Comparison of ENCODE assay signal across 19 cellular contexts in genomic region chr7:50358306-50358705, GRCh38. TPM values are rescaled to one million over a fixed set of nuclear protein-coding genes. Genes with fewer than 3 reads are reported as not detected.
DNase-seq lines count a peak whose midpoint lies in the region; ATAC-seq and TF ChIP-seq lines count a peak whose summit lies in the region.
"Had no signal": no experiment of that assay in that cellular context is flagged by ENCODE, and none has a peak within 500 bp of the region (broad histone marks: within the 10 kb centered on the region; RNA-seq: fewer than 3 reads in every experiment).

No MANE protein-coding gene starts in this region.

- intact Hi-C loops in adrenal gland (cut with DNase I), result no loop called here

- TF ChIP-seq CTCF in adrenal gland (IDR thresholded peaks at IDR 0.05) (no peak), GM10248 (IDR thresholded peaks at IDR 0.05; ENCODE audit: control extremely low read depth, extremely low read depth, low read depth, missing control alignments) (no peak)

- H3K18ac ChIP-seq in mesenchymal stem cell (ENCODE audit: low read depth in 1 of 2, low read length in 2 of 2), result no peak overlapping the region

- H3K36me3 ChIP-seq in mesenchymal stem cell (ENCODE audit: control insufficient read depth in 1 of 2, insufficient read depth in 2 of 2, low read depth in 1 of 2, low read length in 2 of 2), result no peaks in the 10 kb centered on the region
- H3K36me3 ChIP-seq in adrenal gland (replicated peaks in 1 of 2), result no peaks in the 10 kb centered on the region
- H3K36me3 ChIP-seq: vagina had no signal

- H3K9me3 ChIP-seq in mesenchymal stem cell (ENCODE audit: control insufficient read depth, low read length) (no peaks in the 10 kb centered on the region), adrenal gland (replicated peaks in 1 of 3) (no peaks in the 10 kb centered on the region)
- H3K9me3 ChIP-seq: vagina had no signal

- H4K91ac ChIP-seq in mesenchymal stem cell (ENCODE audit: low read length), result no peak overlapping the region

- peaks cover 95% of the 10 kb centered on the region for H3K36me3 Mint-ChIP-seq in activated CD8-positive, alpha-beta T cell treated with anti-CD3 and anti-CD28 coated beads, Interleukin-2, amount 10 ng/mL, durations not matched to agents 7 days and 5 days (ENCODE audit: low read depth)
- H3K36me3 Mint-ChIP-seq in effector memory CD8-positive, alpha-beta T cell (ENCODE audit: insufficient read depth), result peaks cover 93% of the 10 kb centered on the region

- peaks cover 11 to 38% of the 10 kb centered on the region in 2 experiments for H3K27me3 ChIP-seq in mesenchymal stem cell (ENCODE audit: control insufficient read depth in 1 of 2, insufficient read depth in 1 of 2, low read length in 2 of 2)
- no peaks in the 10 kb centered on the region for H3K27me3 ChIP-seq in adrenal gland
- H3K27me3 ChIP-seq: vagina had no signal

- H2BK15ac ChIP-seq in mesenchymal stem cell (ENCODE audit: low read depth, poor library complexity, severe bottlenecking), result no peak overlapping the region

- WGBS in mesenchymal stem cell, result 82% methylated on average over 9 of the region's 9 CpGs
- 54 to 79% (median 61%) methylated on average over 9 of the region's 9 CpGs for WGBS in adrenal gland, 4 donors

- H3K4me3 ChIP-seq in mesenchymal stem cell (ENCODE audit: insufficient read depth in 1 of 2, low read depth in 1 of 2, low read length in 2 of 2) (no peak overlapping the region), adrenal gland (no peak overlapping the region)
- H3K4me3 ChIP-seq: GM23248, vagina had no signal

- CTCF ChIA-PET in activated CD8-positive, alpha-beta T cell treated with anti-CD3 and anti-CD28 coated beads, Interleukin-2, amount 10 ng/mL, durations not matched to agents 7 days and 5 days (lab: Charles Lee), result interaction anchor here (0.7 to 18.3 kb wide), 6 partner anchors 10 to 216 kb away, joined by 3 to 322 read pairs (median 34); no protein-coding TSS in a partner anchor
- CTCF ChIA-PET in GM10248 (lab: Yijun Ruan, JAX), result interaction anchor here (1.0 to 4.4 kb wide), 3 partner anchors 9 to 11 kb away, joined by 3 to 23 read pairs (median 3); no protein-coding TSS in a partner anchor

- H3K14ac ChIP-seq in mesenchymal stem cell (ENCODE audit: low read length in 2 of 2), result no peak overlapping the region

- no peaks in the 10 kb centered on the region for H3K27me3 Mint-ChIP-seq in activated CD8-positive, alpha-beta T cell treated with anti-CD3 and anti-CD28 coated beads, Interleukin-2, amount 10 ng/mL, durations not matched to agents 7 days and 5 days (ENCODE audit: low read depth)
- H3K27me3 Mint-ChIP-seq in effector memory CD8-positive, alpha-beta T cell, result no peaks in the 10 kb centered on the region

- H3K4me1 ChIP-seq in mesenchymal stem cell (ENCODE audit: control insufficient read depth, insufficient read depth, low read depth, low read length) (peaks cover 3% of the 10 kb centered on the region), adrenal gland (replicated peaks in 1 of 2) (no peaks in the 10 kb centered on the region)
- H3K4me1 ChIP-seq: vagina had no signal

- H3K4me2 ChIP-seq in mesenchymal stem cell (ENCODE audit: low read length, poor library complexity, severe bottlenecking), result no peak overlapping the region

- no peak overlapping the region for H3K4ac ChIP-seq in mesenchymal stem cell (ENCODE audit: low read depth in 1 of 2, low read length in 2 of 2)

- peaks cover 97% of the 10 kb centered on the region for H3K4me1 Mint-ChIP-seq in activated CD8-positive, alpha-beta T cell treated with anti-CD3 and anti-CD28 coated beads, Interleukin-2, amount 10 ng/mL, durations not matched to agents 7 days and 5 days (ENCODE audit: low read depth)
- H3K4me1 Mint-ChIP-seq in effector memory CD8-positive, alpha-beta T cell (ENCODE audit: low read depth in 2 of 2), result peaks cover 81 to 82% of the 10 kb centered on the region in 2 donors

- peak; percentile 21 for DNase-seq in stimulated activated CD4-positive, alpha-beta T cell treated with anti-CD3 and anti-CD28 coated beads, Interleukin-1b, Interleukin-23, amount 100 ng/mL, for 48 hours
- no peak for DNase-seq in stimulated activated CD4-positive, alpha-beta T cell treated with anti-CD3 and anti-CD28 coated beads, Interleukin-4, amount 100 ng/mL, for 4 hours
- no peak for DNase-seq in activated CD8-positive, alpha-beta T cell treated with anti-CD3 and anti-CD28 coated beads, Interleukin-2, amount 10 ng/mL, durations not matched to agents 7 days and 5 days
- DNase-seq in effector memory CD8-positive, alpha-beta T cell, result no peak
- DNase-seq in mesenchymal stem cell (no peak), NCI-H345 treated with DMSO at 0.1 percent for 48 hours (lab: John Stamatoyannopoulos, UW; ENCODE audit: unreplicated experiment) (no peak), adrenal gland (no peak), GM10248 (ENCODE audit: extremely low spot score) (no peak)
- DNase-seq: amygdala; central memory CD4-positive, alpha-beta T cell; GF-D8; GM23248; islet precursor cell; mesendoderm; NCI-H1694; NCI-H2227 treated with DMSO at 0.1 percent for 48 hours; retina had no signal

- H3K27ac ChIP-seq in mesenchymal stem cell (ENCODE audit: low read length, poor library complexity, severe bottlenecking) (no peak overlapping the region), adrenal gland (no peak overlapping the region)
- H3K27ac ChIP-seq: GM23248, RWPE1, vagina had no signal

- ATAC-seq in activated CD8-positive, alpha-beta T cell treated with anti-CD3 and anti-CD28 coated beads, Interleukin-2, amount 10 ng/mL, durations not matched to agents 7 days and 5 days, result no peak
- ATAC-seq in effector memory CD8-positive, alpha-beta T cell (replicated peaks), result no peak

- POLR2A ChIA-PET in activated CD8-positive, alpha-beta T cell treated with anti-CD3 and anti-CD28 coated beads, Interleukin-2, amount 10 ng/mL, durations not matched to agents 7 days and 5 days (lab: Charles Lee), result interaction anchor here (0.6 to 7.5 kb wide), 7 partner anchors 9 to 51 kb away, joined by 3 to 101 read pairs (median 9); no protein-coding TSS in a partner anchor
- POLR2A ChIA-PET in GM10248 (lab: Yijun Ruan, JAX), result no interaction called here

- peak overlapping the region; percentile 96 for H3K27ac Mint-ChIP-seq in activated CD8-positive, alpha-beta T cell treated with anti-CD3 and anti-CD28 coated beads, Interleukin-2, amount 10 ng/mL, durations not matched to agents 7 days and 5 days
- H3K27ac Mint-ChIP-seq in effector memory CD8-positive, alpha-beta T cell, result peak overlapping the region; percentile 99 to 100

- no peak overlapping the region for H4K8ac ChIP-seq in mesenchymal stem cell (ENCODE audit: low read length)

- H3K9ac ChIP-seq in mesenchymal stem cell (ENCODE audit: low read length), result no peak overlapping the region
- H3K9ac ChIP-seq: GM23248 had no signal

- no peak overlapping the region for H2AK5ac ChIP-seq in mesenchymal stem cell (ENCODE audit: low read length, severe bottlenecking)

- H2BK12ac ChIP-seq in mesenchymal stem cell (ENCODE audit: low read length in 2 of 2), result no peak overlapping the region

- no peaks in the 10 kb centered on the region for H3K9me3 Mint-ChIP-seq in activated CD8-positive, alpha-beta T cell treated with anti-CD3 and anti-CD28 coated beads, Interleukin-2, amount 10 ng/mL, durations not matched to agents 7 days and 5 days (ENCODE audit: insufficient read depth)
- peaks cover 3 to 9% of the 10 kb centered on the region in 2 donors for H3K9me3 Mint-ChIP-seq in effector memory CD8-positive, alpha-beta T cell

- no peak overlapping the region for H3K23ac ChIP-seq in mesenchymal stem cell (ENCODE audit: low read length in 2 of 2)

- H2BK120ac ChIP-seq in mesenchymal stem cell (ENCODE audit: low read depth, low read length), result no peak overlapping the region

- H2BK5ac ChIP-seq in mesenchymal stem cell (ENCODE audit: low read depth, low read length, poor library complexity, severe bottlenecking), result no peak overlapping the region

- no peaks in the 10 kb centered on the region for H3K79me1 ChIP-seq in mesenchymal stem cell (replicated peaks; ENCODE audit: low read length, poor library complexity, severe bottlenecking)

- no peak for TF ChIP-seq POLR2A in adrenal gland (IDR thresholded peaks at IDR 0.05)

- no peak overlapping the region for H2AFZ ChIP-seq in mesenchymal stem cell (ENCODE audit: low read depth, low read length)
- H2AFZ ChIP-seq: GM23248 had no signal

- peak overlapping the region; percentile 52 for H3K4me3 Mint-ChIP-seq in activated CD8-positive, alpha-beta T cell treated with anti-CD3 and anti-CD28 coated beads, Interleukin-2, amount 10 ng/mL, durations not matched to agents 7 days and 5 days
- H3K4me3 Mint-ChIP-seq in effector memory CD8-positive, alpha-beta T cell, result peak overlapping the region; percentile 83 to 86

RNA-seq across cellular contexts. Expression of gene IKZF1, which starts 53.8 kb away (rescaled TPM):
- total RNA-seq in activated CD8-positive, alpha-beta T cell treated with anti-CD3 and anti-CD28 coated beads, Interleukin-2, amount 10 ng/mL, durations not matched to agents 7 days and 5 days, result 100 to 1,000 TPM; 370 to 374 TPM
- polyA plus RNA-seq in mesenchymal stem cell (2013, experiment 1 of 2), result 0.01 TPM
- polyA plus RNA-seq in mesenchymal stem cell (2013, experiment 2 of 2), result not detected
- total RNA-seq in adrenal gland, result 10 to 100 TPM in 6 of 8 donors, 1 to 10 TPM in 2; 3.2 to 31.5 (median 10.9) TPM
- polyA plus RNA-seq in adrenal gland, result 1 to 10 TPM in 2 of 3 donors, under 1 TPM in 1; 0.98 to 2.7 (median 2.4) TPM
- total RNA-seq: GM23248 had no signal
- polyA plus RNA-seq: GM23248 had no signal

Comparison
In these comparisons a context has a peak if more than half of its experiments do, and no peak if none do; other contexts are left out.
1. RNA of gene IKZF1, which starts 53.8 kb away (total RNA-seq): 370 to 374 TPM in activated CD8-positive, alpha-beta T cell treated with anti-CD3 and anti-CD28 coated beads, Interleukin-2, amount 10 ng/mL, durations not matched to agents 7 days and 5 days; 3.2 to 31.5 TPM in adrenal gland; every median in the first group is over 10 times any median in the second.